ENCODE assay signal across 8 cellular contexts in genomic region chr19:19138110-19138981, GRCh38. TPM values are rescaled to one million over a fixed set of nuclear protein-coding genes. Genes with fewer than 3 reads are reported as not detected.
DNase-seq lines count a peak whose midpoint lies in the region; TF ChIP-seq lines count a peak whose summit lies in the region.

Gene TMEM161A, minus strand, starts transcription at chr19:19138478. Its CDS starts 50 bp downstream, at chr19:19138428.

- no peaks in the 10 kb centered on the region for H3K36me3 ChIP-seq in HAP-1 (replicated peaks)
- H3K36me3 ChIP-seq in MM.1S (replicated peaks; ENCODE audit: insufficient read depth, low read length): no peaks in the 10 kb centered on the region

- in situ Hi-C loops in G401 (cut with HindIII; ENCODE audit: low sequenced_read_pairs) (no loop called here), HAP-1 (cut with MboI; ENCODE audit: low sequenced_read_pairs) (no loop called here)

- H3K9ac ChIP-seq in MM.1S (ENCODE audit: low read length): peak within 1 kb of the TSS; percentile 71

- H3K27me3 Mint-ChIP-seq in nephron progenitor cell (ENCODE audit: low read depth, poor library complexity): peaks cover 33% of the 10 kb centered on the region
- no peaks in the 10 kb centered on the region for H3K27me3 Mint-ChIP-seq in stimulated activated naive CD8-positive, alpha-beta T cell treated with anti-CD3 and anti-CD28 coated beads, Interleukin-15, Interleukin-2, amounts not matched to agents 100 ng/mL and 50 ng/mL, for 24 hours

- peak within 1 kb of the TSS; percentile 87 for H2AFZ ChIP-seq in MM.1S (ENCODE audit: low read length)

- H3F3A ChIP-seq in MM.1S (ENCODE audit: insufficient read depth, low read length): no peaks in the 10 kb centered on the region

- H3K79me2 ChIP-seq in MM.1S (ENCODE audit: low read length): peaks cover 11% of the 10 kb centered on the region

- peak within 1 kb of the TSS; percentile 97 for H3K4me3 Mint-ChIP-seq in nephron progenitor cell
- peak within 1 kb of the TSS; percentile 94 for H3K4me3 Mint-ChIP-seq in stimulated activated naive CD8-positive, alpha-beta T cell treated with anti-CD3 and anti-CD28 coated beads, Interleukin-15, Interleukin-2, amounts not matched to agents 100 ng/mL and 50 ng/mL, for 24 hours

- H3K27ac Mint-ChIP-seq in nephron progenitor cell: peak within 1 kb of the TSS; percentile 89
- peak within 1 kb of the TSS; percentile 96 for H3K27ac Mint-ChIP-seq in stimulated activated naive CD8-positive, alpha-beta T cell treated with anti-CD3 and anti-CD28 coated beads, Interleukin-15, Interleukin-2, amounts not matched to agents 100 ng/mL and 50 ng/mL, for 24 hours

- H3K9me3 ChIP-seq in HAP-1: no peaks in the 10 kb centered on the region
- H3K9me3 ChIP-seq in MM.1S (replicated peaks; ENCODE audit: insufficient read depth, low read length): no peaks in the 10 kb centered on the region

- H3K4me3 ChIP-seq in HAP-1 (peak within 1 kb of the TSS; percentile 80), MM.1S (ENCODE audit: low read length) (peak within 1 kb of the TSS; percentile 73)

- DNase-seq in G401 (ENCODE audit: low spot score): peak; percentile 97
- DNase-seq in HAP-1 (ENCODE audit: low spot score in 2 of 2): peak; percentile 97 to 98
- peak; percentile 99 for DNase-seq in MM.1S
- DNase-seq in SHP77 treated with DMSO at 0.1 percent for 48 hours (lab: John Stamatoyannopoulos, UW): peak; percentile 94
- peak; percentile 96 for DNase-seq in activated effector memory CD4-positive, alpha-beta T cell treated with Interleukin-2 at 50 U/mL for 16 hours
- peak; percentile 95 for DNase-seq in fibroblast of the conjunctiva (ENCODE audit: low read depth)
- DNase-seq in nephron progenitor cell: peak; percentile 98

- H3K9me2 ChIP-seq in MM.1S (replicated peaks; ENCODE audit: insufficient read depth, low read length): no peaks in the 10 kb centered on the region

- H3K4me2 ChIP-seq in MM.1S (ENCODE audit: low read depth, low read length): peak within 1 kb of the TSS; percentile 97

- H3K4me1 ChIP-seq in HAP-1 (0 out of 2 replicates have a peak, but pooled peaks cover 4% of the 10 kb centered on the region), MM.1S (ENCODE audit: low read length) (peaks cover 5% of the 10 kb centered on the region)

- peaks cover 7% of the 10 kb centered on the region for H3K36me3 Mint-ChIP-seq in nephron progenitor cell (ENCODE audit: low read depth)
- H3K36me3 Mint-ChIP-seq in stimulated activated naive CD8-positive, alpha-beta T cell treated with anti-CD3 and anti-CD28 coated beads, Interleukin-15, Interleukin-2, amounts not matched to agents 100 ng/mL and 50 ng/mL, for 24 hours (ENCODE audit: low read depth): peaks cover 5% of the 10 kb centered on the region

- no peaks in the 10 kb centered on the region for H4K20me1 ChIP-seq in MM.1S (ENCODE audit: insufficient read depth, low read length)

- H3K27me3 ChIP-seq in HAP-1 (ENCODE audit: low read depth) (no peaks in the 10 kb centered on the region), MM.1S (replicated peaks; ENCODE audit: insufficient read depth, low read length) (no peaks in the 10 kb centered on the region)

- H3K9me3 Mint-ChIP-seq in nephron progenitor cell: peaks cover 2% of the 10 kb centered on the region
- H3K9me3 Mint-ChIP-seq in stimulated activated naive CD8-positive, alpha-beta T cell treated with anti-CD3 and anti-CD28 coated beads, Interleukin-15, Interleukin-2, amounts not matched to agents 100 ng/mL and 50 ng/mL, for 24 hours: no peaks in the 10 kb centered on the region

- H3K27ac ChIP-seq in MM.1S (ENCODE audit: low read length): no peak within 1 kb of the TSS

- TF ChIP-seq CTCF in MM.1S (IDR thresholded peaks at IDR 0.05; ENCODE audit: low read length): no peak
- TF ChIP-seq CTCF in nephron progenitor cell (IDR thresholded peaks at IDR 0.05): no peak

- peaks cover 31% of the 10 kb centered on the region for H3K4me1 Mint-ChIP-seq in nephron progenitor cell
- H3K4me1 Mint-ChIP-seq in stimulated activated naive CD8-positive, alpha-beta T cell treated with anti-CD3 and anti-CD28 coated beads, Interleukin-15, Interleukin-2, amounts not matched to agents 100 ng/mL and 50 ng/mL, for 24 hours (ENCODE audit: low read depth): peaks cover 23% of the 10 kb centered on the region

RNA-seq across cellular contexts. Expression of gene TMEM161A, which starts in this region (rescaled TPM):
- 58.0 and 60.2 TPM in 2 replicates for total RNA-seq in G401 (2014; rRNA removed; shearing (Covaris generic))
